Comparison of ENCODE assay signal across 16 cellular contexts in genomic region chr5:57836331-57836730, GRCh38.
"Had no signal": no experiment of that assay in that cellular context is flagged by ENCODE, and none has a peak within 500 bp of the region (broad histone marks: within the 10 kb centered on the region; RNA-seq: fewer than 3 reads in every experiment).

No MANE protein-coding gene starts in this region.

- H3K4me1 ChIP-seq: parathyroid adenoma had no signal

- ATAC-seq: T-cell had no signal

- H3K9me3 ChIP-seq: esophagus squamous epithelium had no signal

- H3K4me3 Mint-ChIP-seq: naive B cell, T-cell had no signal

- H3K27me3 ChIP-seq: cardiac muscle cell, esophagus squamous epithelium, tibial artery had no signal

- H3K79me2 ChIP-seq: parathyroid adenoma had no signal

- H3K4me3 ChIP-seq: cardiac muscle cell, esophagus squamous epithelium, tibial artery had no signal

- H2AFZ ChIP-seq: parathyroid adenoma had no signal

- H3K9me3 Mint-ChIP-seq: activated T-helper 2 cell treated with anti-CD3 and anti-CD28 coated beads, Interferon-gamma antibody, Interleukin-2, Interleukin-4, amounts not matched to agents 10 μg/mL and 5 μg/mL and 100 μg/mL, durations not matched to agents 14 hours and 24 hours and 36 hours; naive B cell; T-cell had no signal

- H3K27ac ChIP-seq: esophagus squamous epithelium, parathyroid adenoma, tibial artery had no signal

- H3K36me3 Mint-ChIP-seq: naive B cell, T-cell had no signal

- H3K27me3 Mint-ChIP-seq: naive B cell had no signal

- DNase-seq: activated CD4-positive, alpha-beta T cell treated with anti-CD3 and anti-CD28 coated beads for 1 hour; activated CD4-positive, alpha-beta T cell treated with anti-CD3 and anti-CD28 coated beads, Interleukin-2, amount 50 U/mL, for 48 hours; activated naive CD4-positive, alpha-beta T cell treated with anti-CD3 and anti-CD28 coated beads, Interleukin-2, amount 50 U/mL, for 16 hours; activated T-cell treated with anti-CD3 and anti-CD28 coated beads, Interleukin-2, amount 50 U/mL, for 1 hour; esophagus squamous epithelium; foreskin fibroblast; glutamatergic neuron; naive B cell; stimulated activated CD4-positive, alpha-beta T cell treated with anti-CD3 and anti-CD28 coated beads, Interleukin-4, amount 100 ng/mL, for 1 hour; stimulated activated naive CD4-positive, alpha-beta T cell; T-cell; T1000; tibial artery had no signal

- H3K4me1 Mint-ChIP-seq: naive B cell, T-cell had no signal

- H3K9ac ChIP-seq: parathyroid adenoma had no signal

- H3K36me3 ChIP-seq: cardiac muscle cell, esophagus squamous epithelium, tibial artery had no signal

- H3K27ac Mint-ChIP-seq: activated T-helper 2 cell treated with anti-CD3 and anti-CD28 coated beads, Interferon-gamma antibody, Interleukin-2, Interleukin-4, amounts not matched to agents 10 μg/mL and 5 μg/mL and 100 μg/mL, durations not matched to agents 14 hours and 24 hours and 36 hours; naive B cell; T-cell had no signal
